In the genomic region with DNA sequence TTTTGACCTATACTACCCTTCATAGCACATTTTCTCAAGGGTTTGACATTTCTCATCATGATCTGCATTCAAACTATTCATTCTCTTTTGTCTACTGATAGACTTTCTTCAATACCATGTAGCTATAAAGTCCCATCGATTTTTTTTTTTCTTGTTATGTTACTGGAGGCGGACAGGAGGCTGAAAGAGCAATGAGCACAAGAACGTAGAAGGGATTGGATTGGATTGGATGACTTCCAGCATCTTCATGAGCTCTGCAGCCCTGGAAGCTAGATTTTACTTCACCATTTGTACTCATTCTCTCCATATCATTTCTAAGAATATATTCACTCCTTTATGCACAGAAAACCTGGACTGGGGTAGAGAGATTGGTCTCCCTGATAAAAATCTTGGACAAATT, we compare ENCODE assay signal across 1 cellular context.
TF ChIP-seq lines count a peak whose summit lies in the region.

No MANE protein-coding gene starts in this region.

TF ChIP-seq in SK-N-SH, 30 proteins besides CTCF, POLR2A, EP300 and RAD21:
- TF ChIP-seq RCOR1 (IDR thresholded peaks at IDR 0.05; ENCODE audit: low read length) (no peak), RXRA (IDR thresholded peaks at IDR 0.05; ENCODE audit: borderline replicate concordance, low read depth) (no peak)
